In genomic region chr14:95489163-95489887, GRCh38 we compare ENCODE assay signal across 16 cellular contexts. TPM values are rescaled to one million over a fixed set of nuclear protein-coding genes. Genes with fewer than 3 reads are reported as not detected.
DNase-seq lines count a peak whose midpoint lies in the region; ATAC-seq and TF ChIP-seq lines count a peak whose summit lies in the region.
"Had no signal": no experiment of that assay in that cellular context is flagged by ENCODE, and none has a peak within 500 bp of the region (broad histone marks: within the 10 kb centered on the region; RNA-seq: fewer than 3 reads in every experiment).

No MANE protein-coding gene starts in this region.

- no peak for DNase-seq in CD4-positive, CD25-positive, alpha-beta regulatory T cell
- DNase-seq in activated B cell treated with CpG ODN at 0.5 μM for 24 hours: no peak
- peak; percentile 58 to 72 for DNase-seq in foreskin fibroblast
- DNase-seq in sciatic nerve (ENCODE audit: low spot score): no peak
- DNase-seq in amniotic stem cell (lab: John Stamatoyannopoulos, UW): no peak
- DNase-seq in stimulated activated effector memory CD8-positive, alpha-beta T cell treated with anti-CD3 and anti-CD28 coated beads, Interleukin-12 subunit alpha, Interleukin-12 subunit beta, amount 100 ng/mL, for 72 hours (ENCODE audit: low spot score in 2 of 2): no peak
- no peak for DNase-seq in AML-193 (lab: John Stamatoyannopoulos, UW)
- no peak for DNase-seq in effector CD8-positive, alpha-beta T cell (lab: John Stamatoyannopoulos, UW)
- DNase-seq: CD8-positive, alpha-beta memory T cell; foreskin keratinocyte; NCI-H1436 treated with DMSO at 0.1 percent for 48 hours; NCI-H82; stimulated activated CD4-positive, alpha-beta T cell treated with anti-CD3 and anti-CD28 coated beads, Interleukin-4, amount 100 ng/mL, for 4 hours had no signal

- no peaks in the 10 kb centered on the region for H3K9me3 Mint-ChIP-seq in CD4-positive, CD25-positive, alpha-beta regulatory T cell
- no peaks in the 10 kb centered on the region for H3K9me3 Mint-ChIP-seq in activated B cell treated with CpG ODN at 0.5 μM for 24 hours
- no peaks in the 10 kb centered on the region for H3K9me3 Mint-ChIP-seq in stimulated activated effector memory CD8-positive, alpha-beta T cell treated with anti-CD3 and anti-CD28 coated beads, Interleukin-12 subunit alpha, Interleukin-12 subunit beta, amount 100 ng/mL, for 72 hours

- no peak overlapping the region for H3K4me3 Mint-ChIP-seq in CD4-positive, CD25-positive, alpha-beta regulatory T cell
- no peak overlapping the region for H3K4me3 Mint-ChIP-seq in activated B cell treated with CpG ODN at 0.5 μM for 24 hours
- H3K4me3 Mint-ChIP-seq in stimulated activated effector memory CD8-positive, alpha-beta T cell treated with anti-CD3 and anti-CD28 coated beads, Interleukin-12 subunit alpha, Interleukin-12 subunit beta, amount 100 ng/mL, for 72 hours: no peak overlapping the region
- H3K4me3 Mint-ChIP-seq: CD8-positive, alpha-beta memory T cell; T-helper 2 cell treated with Interferon-gamma antibody and Interleukin-4, amounts not matched to agents 5 μg/mL and 100 μg/mL, for 36 hours; type B pancreatic cell had no signal

- ATAC-seq in CD4-positive, CD25-positive, alpha-beta regulatory T cell (ENCODE audit: low read depth in 2 of 2): no peak
- ATAC-seq in activated B cell treated with CpG ODN at 0.5 μM for 24 hours (ENCODE audit: low read depth): no peak
- peak; percentile 73 for ATAC-seq in sciatic nerve
- ATAC-seq in stimulated activated effector memory CD8-positive, alpha-beta T cell treated with anti-CD3 and anti-CD28 coated beads, Interleukin-12 subunit alpha, Interleukin-12 subunit beta, amount 100 ng/mL, for 72 hours: no peak
- ATAC-seq: left lung had no signal

- intact Hi-C loops in activated B cell treated with CpG ODN at 0.5 μM for 24 hours (cut with micrococcal nuclease) (no loop called here), sciatic nerve (cut with DNase I) (no loop called here)

- H3K27ac Mint-ChIP-seq in CD4-positive, CD25-positive, alpha-beta regulatory T cell: peak overlapping the region in 2 of 3 donors; percentile 35 to 46
- peak overlapping the region; percentile 69 for H3K27ac Mint-ChIP-seq in activated B cell treated with CpG ODN at 0.5 μM for 24 hours
- H3K27ac Mint-ChIP-seq in stimulated activated effector memory CD8-positive, alpha-beta T cell treated with anti-CD3 and anti-CD28 coated beads, Interleukin-12 subunit alpha, Interleukin-12 subunit beta, amount 100 ng/mL, for 72 hours: no peak overlapping the region
- H3K27ac Mint-ChIP-seq: T-helper 2 cell treated with Interferon-gamma antibody and Interleukin-4, amounts not matched to agents 5 μg/mL and 100 μg/mL, for 36 hours; type B pancreatic cell had no signal

- peaks cover 8% of the 10 kb centered on the region for H3K4me1 ChIP-seq in CD4-positive, CD25-positive, alpha-beta regulatory T cell (ENCODE audit: control insufficient read depth, insufficient read depth, low read length, poor library complexity, severe bottlenecking)

- H3K9me3 ChIP-seq in CD4-positive, CD25-positive, alpha-beta regulatory T cell (ENCODE audit: control insufficient read depth in 2 of 2, low read length in 2 of 2): no peaks in the 10 kb centered on the region
- H3K9me3 ChIP-seq: left lung had no signal

- TF ChIP-seq CTCF in activated B cell treated with CpG ODN at 0.5 μM for 24 hours (IDR thresholded peaks at IDR 0.05) (no peak), foreskin fibroblast (IDR thresholded peaks at IDR 0.05; ENCODE audit: low read depth, low read length) (no peak)

- H3K36me3 ChIP-seq in CD4-positive, CD25-positive, alpha-beta regulatory T cell (ENCODE audit: control insufficient read depth, insufficient read depth, low read length): peaks cover 7% of the 10 kb centered on the region
- H3K36me3 ChIP-seq: left lung had no signal

- peaks cover 24% of the 10 kb centered on the region for H3K36me3 Mint-ChIP-seq in CD4-positive, CD25-positive, alpha-beta regulatory T cell
- peaks cover 30% of the 10 kb centered on the region for H3K36me3 Mint-ChIP-seq in activated B cell treated with CpG ODN at 0.5 μM for 24 hours (ENCODE audit: low read depth)
- H3K36me3 Mint-ChIP-seq in stimulated activated effector memory CD8-positive, alpha-beta T cell treated with anti-CD3 and anti-CD28 coated beads, Interleukin-12 subunit alpha, Interleukin-12 subunit beta, amount 100 ng/mL, for 72 hours: peaks cover 42% of the 10 kb centered on the region
- H3K36me3 Mint-ChIP-seq: type B pancreatic cell had no signal

- no peak overlapping the region for H3K27ac ChIP-seq in CD4-positive, CD25-positive, alpha-beta regulatory T cell (ENCODE audit: insufficient read depth, low read length, poor library complexity, severe bottlenecking)
- H3K27ac ChIP-seq: foreskin keratinocyte had no signal

- no peaks in the 10 kb centered on the region for H3K27me3 ChIP-seq in CD4-positive, CD25-positive, alpha-beta regulatory T cell (ENCODE audit: control insufficient read depth, insufficient read depth, low read length)
- H3K27me3 ChIP-seq: foreskin keratinocyte, left lung had no signal

- CTCF ChIA-PET in activated B cell treated with CpG ODN at 0.5 μM for 24 hours (lab: Charles Lee): no interaction called here

- POLR2A ChIA-PET in activated B cell treated with CpG ODN at 0.5 μM for 24 hours (lab: Charles Lee): interaction anchor here (0.6 to 1.8 kb wide), 3 partner anchors 9 to 33 kb away, joined by 3 to 6 read pairs (median 4); partner anchors contain the start of gene SYNE3

- no peak overlapping the region for H3K4me3 ChIP-seq in CD4-positive, CD25-positive, alpha-beta regulatory T cell (ENCODE audit: low read depth, low read length)
- H3K4me3 ChIP-seq in foreskin fibroblast (ENCODE audit: low read depth in 1 of 2, low read length in 2 of 2): no peak overlapping the region
- H3K4me3 ChIP-seq: left lung had no signal

- peaks cover 13 to 83% (median 55%) of the 10 kb centered on the region in 4 donors for H3K4me1 Mint-ChIP-seq in CD4-positive, CD25-positive, alpha-beta regulatory T cell
- peaks cover 86% of the 10 kb centered on the region for H3K4me1 Mint-ChIP-seq in activated B cell treated with CpG ODN at 0.5 μM for 24 hours
- peaks cover 64% of the 10 kb centered on the region for H3K4me1 Mint-ChIP-seq in stimulated activated effector memory CD8-positive, alpha-beta T cell treated with anti-CD3 and anti-CD28 coated beads, Interleukin-12 subunit alpha, Interleukin-12 subunit beta, amount 100 ng/mL, for 72 hours

- no peaks in the 10 kb centered on the region for H3K27me3 Mint-ChIP-seq in CD4-positive, CD25-positive, alpha-beta regulatory T cell
- no peaks in the 10 kb centered on the region for H3K27me3 Mint-ChIP-seq in activated B cell treated with CpG ODN at 0.5 μM for 24 hours

RNA-seq across cellular contexts. Expression of gene SYNE3, which starts 27.1 kb away (rescaled TPM):
- total RNA-seq in CD4-positive, CD25-positive, alpha-beta regulatory T cell: 71.7 TPM
- 1 to 10 TPM; 2.7 to 6.5 (median 4.1) TPM for polyA plus RNA-seq in CD4-positive, CD25-positive, alpha-beta regulatory T cell
- total RNA-seq in activated B cell treated with CpG ODN at 0.5 μM for 24 hours (95.6 and 104 TPM in 2 replicates), sciatic nerve (75.3 TPM)

RNA-seq across cellular contexts. Expression of gene GLRX5, which starts 45.5 kb away (rescaled TPM):
- 18.1 TPM for total RNA-seq in CD4-positive, CD25-positive, alpha-beta regulatory T cell
- polyA plus RNA-seq in CD4-positive, CD25-positive, alpha-beta regulatory T cell: 10 to 100 TPM; 54.2 to 71.9 (median 56.6) TPM
- total RNA-seq in activated B cell treated with CpG ODN at 0.5 μM for 24 hours: 20.5 and 22.4 TPM in 2 replicates
- total RNA-seq in sciatic nerve: 25.8 TPM

Comparison
In these comparisons a context has a peak if more than half of its experiments do, and no peak if none do; other contexts are left out.
1. DNase-seq: peak in foreskin fibroblast (2 of 2); none in CD4-positive, CD25-positive, alpha-beta regulatory T cell (0 of 3), activated B cell treated with CpG ODN at 0.5 μM for 24 hours (single experiment), sciatic nerve (single experiment), amniotic stem cell (single experiment), stimulated activated effector memory CD8-positive, alpha-beta T cell treated with anti-CD3 and anti-CD28 coated beads, Interleukin-12 subunit alpha, Interleukin-12 subunit beta, amount 100 ng/mL, for 72 hours (0 of 2), AML-193 (0 of 2) and effector CD8-positive, alpha-beta T cell (single experiment).